ENCODE assay signal across 12 cellular contexts in the genomic region with DNA sequence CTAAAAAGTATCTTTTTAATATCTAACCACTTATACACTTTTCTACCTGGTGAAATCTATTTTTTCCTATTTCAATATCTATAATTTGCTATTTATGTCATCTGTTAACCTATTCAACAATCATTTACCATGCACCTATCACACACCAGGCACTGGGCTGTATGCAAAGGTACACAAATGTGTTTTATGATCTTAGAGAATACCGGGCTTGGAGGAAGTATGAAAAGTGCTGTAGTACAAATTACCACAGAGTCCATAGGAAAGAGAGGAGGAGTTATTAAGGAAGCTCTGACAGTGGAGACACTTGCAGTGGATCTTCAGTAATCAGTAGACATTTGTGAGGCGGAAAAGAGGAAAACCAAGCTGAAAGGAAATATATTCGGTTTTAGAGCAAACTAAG.
DNase-seq lines count a peak whose midpoint lies in the region; ATAC-seq, FAIRE-seq and TF ChIP-seq lines count a peak whose summit lies in the region.
"Had no signal": no experiment of that assay in that cellular context is flagged by ENCODE, and none has a peak within 500 bp of the region (broad histone marks: within the 10 kb centered on the region; RNA-seq: fewer than 3 reads in every experiment).

No MANE protein-coding gene starts in this region.

- intact Hi-C loops in activated naive CD4-positive, alpha-beta T cell treated with anti-CD3 and anti-CD28 coated beads for 36 hours (cut with micrococcal nuclease), result loop anchor here (10.0 kb wide), 1 partner anchor 696 kb away; no protein-coding TSS in a partner anchor
- intact Hi-C loops in GM12878 (cut with micrococcal nuclease; ENCODE audit: unreplicated experiment) (no loop called here), stomach (cut with DNase I; ENCODE audit: low total_unique reads) (no loop called here), Right ventricle myocardium inferior (cut with DNase I) (loop anchor here (5.0 kb wide), 1 partner anchor 78 kb away; no protein-coding TSS in a partner anchor)

- H3K27me3 ChIP-seq in GM12878 (replicated peaks in 1 of 2; ENCODE audit: control insufficient read depth in 2 of 2, insufficient read depth in 2 of 2, low read length in 1 of 2), result no peaks in the 10 kb centered on the region
- H3K27me3 ChIP-seq in stomach, result no peaks in the 10 kb centered on the region

- TF ChIP-seq POLR2A in GM12878 (IDR thresholded peaks at IDR 0.05; ENCODE audit: low read depth, low read length) (no peak), stomach (IDR thresholded peaks at IDR 0.05) (no peak)

- no peak overlapping the region for H2AFZ ChIP-seq in GM12878 (ENCODE audit: control insufficient read depth, low read depth, low read length)

- ATAC-seq in GM12878, result no peak
- no peak for ATAC-seq in stimulated activated memory B cell treated with anti-CD40 and anti-IgM and Interleukin-4, amounts not matched to agents 10 μg/mL and 1 μg/mL and 100 μg/mL, for 72 hours
- ATAC-seq in Right ventricle myocardium inferior, result no peak

- H3K4me1 Mint-ChIP-seq in activated naive CD4-positive, alpha-beta T cell treated with anti-CD3 and anti-CD28 coated beads for 36 hours (ENCODE audit: low read depth), result peaks cover 95% of the 10 kb centered on the region
- H3K4me1 Mint-ChIP-seq in stimulated activated memory B cell treated with anti-CD40 and anti-IgM and Interleukin-4, amounts not matched to agents 10 μg/mL and 1 μg/mL and 100 μg/mL, for 72 hours, result peaks cover 93% of the 10 kb centered on the region

- RAD21 ChIA-PET in GM12878 (lab: Charles Lee; ENCODE audit: unreplicated experiment), result interaction anchor here (0.7 to 17.8 kb wide), 12 partner anchors 10 to 102 kb away, joined by 3 to 374 read pairs (median 4); no protein-coding TSS in a partner anchor

- SMC1A ChIA-PET in GM12878 (lab: Charles Lee; ENCODE audit: uncharacterized antibody, unreplicated experiment), result interaction anchor here (0.6 to 16.2 kb wide), 22 partner anchors 9 to 1227 kb away, joined by 3 to 287 read pairs (median 4); no protein-coding TSS in a partner anchor

- H3K9me3 Mint-ChIP-seq in activated naive CD4-positive, alpha-beta T cell treated with anti-CD3 and anti-CD28 coated beads for 36 hours, result no peaks in the 10 kb centered on the region
- no peaks in the 10 kb centered on the region for H3K9me3 Mint-ChIP-seq in stimulated activated memory B cell treated with anti-CD40 and anti-IgM and Interleukin-4, amounts not matched to agents 10 μg/mL and 1 μg/mL and 100 μg/mL, for 72 hours
- H3K9me3 Mint-ChIP-seq: neural crest cell had no signal

- peaks cover 3% of the 10 kb centered on the region for H3K36me3 Mint-ChIP-seq in activated naive CD4-positive, alpha-beta T cell treated with anti-CD3 and anti-CD28 coated beads for 36 hours (ENCODE audit: low read depth)
- H3K36me3 Mint-ChIP-seq in stimulated activated memory B cell treated with anti-CD40 and anti-IgM and Interleukin-4, amounts not matched to agents 10 μg/mL and 1 μg/mL and 100 μg/mL, for 72 hours, result no peaks in the 10 kb centered on the region

- in situ Hi-C loops in GM12878 (cut with MboI), result loop anchor here (5.0 kb wide), 1 partner anchor 93 kb away; no protein-coding TSS in a partner anchor

- no peaks in the 10 kb centered on the region for H4K20me1 ChIP-seq in GM12878 (ENCODE audit: control insufficient read depth, insufficient read depth)

- peak overlapping the region; percentile 71 for H3K27ac Mint-ChIP-seq in activated naive CD4-positive, alpha-beta T cell treated with anti-CD3 and anti-CD28 coated beads for 36 hours
- H3K27ac Mint-ChIP-seq in stimulated activated memory B cell treated with anti-CD40 and anti-IgM and Interleukin-4, amounts not matched to agents 10 μg/mL and 1 μg/mL and 100 μg/mL, for 72 hours, result peak overlapping the region; percentile 70

- no peak for TF ChIP-seq RAD21 in GM12878 (IDR thresholded peaks at IDR 0.05; ENCODE audit: insufficient read depth, low read depth, low read length)

- H3K4me2 ChIP-seq in GM12878 (ENCODE audit: control insufficient read depth, insufficient read depth), result peak overlapping the region; percentile 0; the same call in 1 of the 2 replicates

- no TSS peak for BruUV-seq in GM12878 (replicated peaks; lab: Mats Ljungman, UMichigan)

- TF ChIP-seq CTCF in GM12878 (IDR thresholded peaks at IDR 0.05 in 2 of 3, conservative IDR thresholded peaks at IDR 0.05 in 1 of 3; ENCODE audit: control insufficient read depth in 2 of 3, extremely low read depth in 1 of 3, insufficient read depth in 1 of 3, low read depth in 3 of 3, low read length in 3 of 3) (no peak), stomach (IDR thresholded peaks at IDR 0.05) (no peak)

- H3K4me3 Mint-ChIP-seq in activated naive CD4-positive, alpha-beta T cell treated with anti-CD3 and anti-CD28 coated beads for 36 hours, result no peak overlapping the region
- no peak overlapping the region for H3K4me3 Mint-ChIP-seq in stimulated activated memory B cell treated with anti-CD40 and anti-IgM and Interleukin-4, amounts not matched to agents 10 μg/mL and 1 μg/mL and 100 μg/mL, for 72 hours
- H3K4me3 Mint-ChIP-seq: neural crest cell had no signal

- POLR2A ChIA-PET in GM12878 (lab: Charles Lee), result interaction anchor here (0.6 to 2.2 kb wide), 12 partner anchors 8 to 153 kb away, joined by 3 to 10 read pairs (median 4); no protein-coding TSS in a partner anchor

- no peak overlapping the region for H3K9ac ChIP-seq in GM12878 (ENCODE audit: control insufficient read depth, insufficient read depth, low read length)

- H3K4me1 ChIP-seq in GM12878 (ENCODE audit: control insufficient read depth, insufficient read depth, low read length) (peaks cover 92% of the 10 kb centered on the region), stomach (peaks cover 23 to 93% (median 61%) of the 10 kb centered on the region in 4 donors)

- H3K36me3 ChIP-seq in GM12878 (ENCODE audit: control insufficient read depth in 2 of 2, insufficient read depth in 2 of 2, low read length in 1 of 2), result no peaks in the 10 kb centered on the region; a peak in 1 of 4 replicates
- no peaks in the 10 kb centered on the region for H3K36me3 ChIP-seq in stomach

- H3K4me3 ChIP-seq in GM12878 (no peak overlapping the region), stomach (no peak overlapping the region)

- CTCF ChIA-PET in activated naive CD4-positive, alpha-beta T cell treated with anti-CD3 and anti-CD28 coated beads for 36 hours (lab: Charles Lee), result interaction anchor here (0.6 to 1.8 kb wide), 9 partner anchors 10 to 211 kb away, joined by 3 to 11 read pairs (median 4); no protein-coding TSS in a partner anchor
- CTCF ChIA-PET in GM12878 (lab: Yijun Ruan, JAX), result interaction anchor here (0.6 to 2.4 kb wide), 10 partner anchors 24 to 204 kb away, joined by 3 to 9 read pairs (median 3); no protein-coding TSS in a partner anchor

- peaks cover 94% of the 10 kb centered on the region for H3K79me2 ChIP-seq in GM12878 (ENCODE audit: control insufficient read depth, insufficient read depth, low read length)

- DNase-seq in activated naive CD4-positive, alpha-beta T cell treated with anti-CD3 and anti-CD28 coated beads for 36 hours, result no peak
- no peak for DNase-seq in activated naive CD4-positive, alpha-beta T cell treated with Interleukin-2 at 50 U/mL for 16 hours
- DNase-seq in NCI-H526 (lab: John Stamatoyannopoulos, UW) (peak; percentile 66 to 72), GM12878 (ENCODE audit: low read depth, low spot score) (no peak), foreskin melanocyte (no peak), stomach (no peak), Right ventricle myocardium inferior (ENCODE audit: missing footprints) (no peak)
- DNase-seq: KG1; NCI-H1105; stimulated activated CD4-positive, alpha-beta T cell treated with anti-CD3 and anti-CD28 coated beads, Interleukin-12 subunit alpha, Interleukin-12 subunit beta, amount 100 ng/mL, for 4 hours had no signal

- no peak for TF ChIP-seq EP300 in GM12878 (IDR thresholded peaks at IDR 0.05; ENCODE audit: borderline replicate concordance in 1 of 2, control insufficient read depth in 1 of 2, low read depth in 2 of 2, low read length in 2 of 2)
- no peak for TF ChIP-seq EP300 in stomach (IDR thresholded peaks at IDR 0.05)

- no peaks in the 10 kb centered on the region for H3K27me3 Mint-ChIP-seq in activated naive CD4-positive, alpha-beta T cell treated with anti-CD3 and anti-CD28 coated beads for 36 hours (ENCODE audit: low read depth)
- H3K27me3 Mint-ChIP-seq in stimulated activated memory B cell treated with anti-CD40 and anti-IgM and Interleukin-4, amounts not matched to agents 10 μg/mL and 1 μg/mL and 100 μg/mL, for 72 hours, result no peaks in the 10 kb centered on the region

- FAIRE-seq in GM12878 (lab: Jason Lieb, UNC), result no peak

- WGBS in GM12878 (ENCODE audit: insufficient coverage, insufficient replicate concordance, low lambda C conversion rate, missing lambda C conversion rate), result 61% methylated on average over 3 of the region's 3 CpGs
- WGBS in stomach, 5 donors, result 71 to 80% (median 76%) methylated on average over 3 of the region's 3 CpGs

- no peaks in the 10 kb centered on the region for H3K9me3 ChIP-seq in GM12878 (replicated peaks; ENCODE audit: control insufficient read depth, insufficient read depth, low read length)
- no peaks in the 10 kb centered on the region for H3K9me3 ChIP-seq in stomach

- H3K27ac ChIP-seq in GM12878 (ENCODE audit: control insufficient read depth, insufficient read depth) (peak overlapping the region; percentile 98), stomach (peak overlapping the region in 1 of 5 donors; percentile 85)

TF ChIP-seq in GM12878, 131 proteins besides CTCF, POLR2A, EP300 and RAD21 (continues in another document):
- no peak for TF ChIP-seq SUZ12 (IDR thresholded peaks at IDR 0.05; ENCODE audit: unreplicated experiment)
- TF ChIP-seq GATAD2B (conservative IDR thresholded peaks at IDR 0.05; ENCODE audit: low read depth), result no peak
- no peak for TF ChIP-seq PML (IDR thresholded peaks at IDR 0.05; ENCODE audit: low read length)
- no peak for TF ChIP-seq HCFC1 (IDR thresholded peaks at IDR 0.05; ENCODE audit: low read length)
- TF ChIP-seq HDAC6 (IDR thresholded peaks at IDR 0.05; ENCODE audit: unreplicated experiment), result no peak
- TF ChIP-seq TCF12 (IDR thresholded peaks at IDR 0.05; ENCODE audit: low read depth, low read length), result no peak
- TF ChIP-seq, protein P1, sequence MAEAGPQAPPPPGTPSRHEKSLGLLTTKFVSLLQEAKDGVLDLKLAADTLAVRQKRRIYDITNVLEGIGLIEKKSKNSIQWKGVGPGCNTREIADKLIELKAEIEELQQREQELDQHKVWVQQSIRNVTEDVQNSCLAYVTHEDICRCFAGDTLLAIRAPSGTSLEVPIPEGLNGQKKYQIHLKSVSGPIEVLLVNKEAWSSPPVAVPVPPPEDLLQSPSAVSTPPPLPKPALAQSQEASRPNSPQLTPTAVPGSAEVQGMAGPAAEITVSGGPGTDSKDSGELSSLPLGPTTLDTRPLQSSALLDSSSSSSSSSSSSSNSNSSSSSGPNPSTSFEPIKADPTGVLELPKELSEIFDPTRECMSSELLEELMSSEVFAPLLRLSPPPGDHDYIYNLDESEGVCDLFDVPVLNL (IDR thresholded peaks at IDR 0.05; ENCODE audit: low read depth, low read length), result no peak
- no peak for TF ChIP-seq IKZF2 (IDR thresholded peaks at IDR 0.05)
- no peak for TF ChIP-seq STAT3 (IDR thresholded peaks at IDR 0.05; ENCODE audit: low read depth, low read length)
- TF ChIP-seq EGR1 (IDR thresholded peaks at IDR 0.05; ENCODE audit: borderline replicate concordance in 1 of 2, low read depth in 2 of 2, low read length in 2 of 2), result no peak
- TF ChIP-seq ZNF24 (IDR thresholded peaks at IDR 0.05), result no peak

Comparison
In these comparisons a context has a peak if more than half of its experiments do, and no peak if none do; other contexts are left out.
1. DNase-seq: peak in NCI-H526 (2 of 2); none in activated naive CD4-positive, alpha-beta T cell treated with anti-CD3 and anti-CD28 coated beads for 36 hours (single experiment), activated naive CD4-positive, alpha-beta T cell treated with Interleukin-2 at 50 U/mL for 16 hours (single experiment), GM12878 (single experiment), foreskin melanocyte (single experiment), stomach (single experiment) and Right ventricle myocardium inferior (single experiment).
2. intact Hi-C loops: an anchor here in activated naive CD4-positive, alpha-beta T cell treated with anti-CD3 and anti-CD28 coated beads for 36 hours (10.0 kb wide) and Right ventricle myocardium inferior (5.0 kb wide); none called in GM12878 and stomach.